17 cellular contexts compared by ENCODE assay signal in the genomic region with DNA sequence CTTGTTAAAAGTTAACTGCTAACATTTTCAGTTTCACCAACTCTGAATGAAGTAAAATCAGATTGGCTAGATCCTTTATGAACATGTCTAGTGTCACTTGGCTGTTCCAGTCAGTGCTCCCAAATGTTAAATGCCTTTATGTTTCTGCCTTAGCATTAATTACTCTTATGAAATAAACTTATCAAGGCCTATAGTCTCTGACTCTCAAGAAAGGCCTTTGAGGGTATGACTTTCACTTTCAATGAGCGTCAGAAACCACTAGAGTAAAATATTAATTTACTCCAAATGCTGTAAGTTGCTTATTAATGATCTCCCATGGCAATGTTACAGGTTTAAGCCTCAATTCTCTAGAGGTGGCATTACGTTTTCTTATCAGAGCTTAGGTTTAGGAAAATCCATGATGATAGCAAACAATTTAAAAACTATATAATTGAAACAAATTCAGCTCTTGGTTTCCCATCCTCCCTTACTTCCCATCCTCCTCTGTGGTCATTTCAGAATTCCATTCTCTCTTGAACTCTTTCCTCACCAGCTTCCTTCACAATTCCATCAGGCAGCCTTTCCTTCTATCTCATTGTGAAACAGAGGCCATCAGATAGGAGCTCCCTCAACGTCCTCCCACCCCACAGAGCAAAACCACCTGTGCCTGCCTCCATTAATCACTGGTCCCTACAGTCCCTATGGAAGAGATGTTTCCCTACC.
DNase-seq lines count a peak whose midpoint lies in the region; ATAC-seq lines count a peak whose summit lies in the region.
"Had no signal": no experiment of that assay in that cellular context is flagged by ENCODE, and none has a peak within 500 bp of the region (broad histone marks: within the 10 kb centered on the region; RNA-seq: fewer than 3 reads in every experiment).

No MANE protein-coding gene starts in this region.

- H3K4me1 ChIP-seq in Karpas-422 (ENCODE audit: low read length), result no peaks in the 10 kb centered on the region
- H3K4me1 ChIP-seq: Caco-2, prostate gland, thyroid gland had no signal

- no peak overlapping the region for H3K4me2 ChIP-seq in Karpas-422 (ENCODE audit: low read depth, low read length, poor library complexity, severe bottlenecking)

- no peaks in the 10 kb centered on the region for H3K27me3 ChIP-seq in Karpas-422 (ENCODE audit: low read length)
- H3K27me3 ChIP-seq: thyroid gland had no signal

- DNase-seq in glomerular visceral epithelial cell (ENCODE audit: extremely low spot score), result peak; percentile 5
- DNase-seq in posterior vena cava (ENCODE audit: low spot score), result no peak
- DNase-seq in activated gamma-delta T cell treated with Interleukin-2 at 50 U/mL for 16 hours, result no peak
- no peak for DNase-seq in COLO668 (lab: John Stamatoyannopoulos, UW; ENCODE audit: unreplicated experiment)
- DNase-seq in Karpas-422, result no peak
- DNase-seq: activated naive CD4-positive, alpha-beta T cell treated with anti-CD3 and anti-CD28 coated beads, Interleukin-2, amount 10 ng/mL, durations not matched to agents 7 days and 5 days; Caco-2; EL; left cardiac atrium; NCI-H1417; NCI-H2227 treated with DMSO at 0.1 percent for 48 hours; nephron progenitor cell; thyroid gland had no signal

- H3K4me3 ChIP-seq in Karpas-422 (ENCODE audit: low read length), result no peak overlapping the region
- H3K4me3 ChIP-seq: prostate gland, thyroid gland had no signal

- no peaks in the 10 kb centered on the region for H3K36me3 ChIP-seq in Karpas-422 (ENCODE audit: insufficient read depth, low read length)
- H3K36me3 ChIP-seq: prostate gland, thyroid gland had no signal

- ATAC-seq in GM18907 (IDR thresholded peaks at IDR 0.05; ENCODE audit: unreplicated experiment) (peak; percentile 95), GM21737 (IDR thresholded peaks at IDR 0.05; ENCODE audit: unreplicated experiment) (peak; percentile 85), HG03159 (IDR thresholded peaks at IDR 0.05; ENCODE audit: unreplicated experiment) (peak; percentile 93)
- ATAC-seq: left cardiac atrium had no signal

- no peak overlapping the region for H3K9ac ChIP-seq in Karpas-422 (ENCODE audit: low read length)

- no peaks in the 10 kb centered on the region for H3K79me2 ChIP-seq in Karpas-422 (ENCODE audit: low read length)

- H3K27ac ChIP-seq in Karpas-422 (ENCODE audit: low read length), result no peak overlapping the region
- H3K27ac ChIP-seq: prostate gland, thyroid gland had no signal

- H4K20me1 ChIP-seq in Karpas-422 (ENCODE audit: insufficient read depth, low read depth, low read length), result no peaks in the 10 kb centered on the region

- H3K9me3 ChIP-seq in Karpas-422 (ENCODE audit: low read length), result no peaks in the 10 kb centered on the region
- H3K9me3 ChIP-seq: Caco-2, prostate gland, thyroid gland had no signal

- no peaks in the 10 kb centered on the region for H3K9me2 ChIP-seq in Karpas-422 (replicated peaks; ENCODE audit: insufficient read depth, low read length)

- H2AFZ ChIP-seq in Karpas-422 (ENCODE audit: low read length), result no peak overlapping the region

- intact Hi-C loops in posterior vena cava (cut with DNase I), result no loop called here
